In genomic region chr6:43181942-43182860, GRCh38 we compare ENCODE assay signal across 1 cellular context.
TF ChIP-seq lines count a peak whose summit lies in the region.

Gene CUL9 (plus strand): TSS chr6:43182196. CDS start chr6:43184311, 2,115 bp downstream.

TF ChIP-seq in HepG2, 621 proteins besides CTCF, POLR2A, EP300 and RAD21 (continued from another document and continues in another):
- TF ChIP-seq ZNF784 (CRISPR knock-in tag; IDR thresholded peaks at IDR 0.05; ENCODE audit: borderline replicate concordance) = 0 out of 2 replicates have a peak, but pooled peaks have one; percentile 35
- TF ChIP-seq HOXA3 (CRISPR knock-in tag; IDR thresholded peaks at IDR 0.05) = peak; percentile 93
- TF ChIP-seq CREBL2 (CRISPR knock-in tag; IDR thresholded peaks at IDR 0.05; ENCODE audit: borderline replicate concordance) = no peak
- peak; percentile 71; the same call in 1 of the 2 replicates for TF ChIP-seq FOXC1 (CRISPR knock-in tag; IDR thresholded peaks at IDR 0.05; ENCODE audit: borderline replicate concordance)
- no peak for TF ChIP-seq PHB2 (IDR thresholded peaks at IDR 0.05; ENCODE audit: partially characterized antibody)
- no peak for TF ChIP-seq ZNF660 (CRISPR knock-in tag; IDR thresholded peaks at IDR 0.05; ENCODE audit: borderline replicate concordance, low read depth)
- peak; percentile 83; the same call in 1 of the 2 replicates for TF ChIP-seq CSRNP1 (CRISPR knock-in tag; IDR thresholded peaks at IDR 0.05)
- TF ChIP-seq SOX13 (IDR thresholded peaks at IDR 0.05) = no peak
- TF ChIP-seq SOX13 (CRISPR knock-in tag; conservative IDR thresholded peaks at IDR 0.05 in 1 of 2, IDR thresholded peaks at IDR 0.05 in 1 of 2) = peak in 1 of 2 experiments; percentile 58; a peak in 2 of 4 replicates
- no peak for TF ChIP-seq ZNF441 (CRISPR knock-in tag; IDR thresholded peaks at IDR 0.05; ENCODE audit: borderline replicate concordance)
- no peak for TF ChIP-seq ZNF207 (IDR thresholded peaks at IDR 0.05; ENCODE audit: borderline replicate concordance)
- TF ChIP-seq HOXD1 (CRISPR knock-in tag; IDR thresholded peaks at IDR 0.05) = peak; percentile 68; the same call in 1 of the 2 replicates
- no peak for TF ChIP-seq NFIC (IDR thresholded peaks at IDR 0.05; ENCODE audit: low read length)
- no peak for TF ChIP-seq MLLT10 (CRISPR knock-in tag; IDR thresholded peaks at IDR 0.05)
- TF ChIP-seq SRF (IDR thresholded peaks at IDR 0.05; ENCODE audit: low read depth, low read length) = no peak
- peak; percentile 94 for TF ChIP-seq ZBTB38 (CRISPR knock-in tag; IDR thresholded peaks at IDR 0.05)
- TF ChIP-seq GTF3A (CRISPR knock-in tag; conservative IDR thresholded peaks at IDR 0.05) = peak; percentile 87; the same call in 1 of the 2 replicates
- TF ChIP-seq ZEB1 (IDR thresholded peaks at IDR 0.05; ENCODE audit: insufficient replicate concordance, low read depth) = no peak
- no peak for TF ChIP-seq ZNF598 (CRISPR knock-in tag; IDR thresholded peaks at IDR 0.05; ENCODE audit: borderline replicate concordance)
- no peak for TF ChIP-seq ZNF629 (CRISPR knock-in tag; conservative IDR thresholded peaks at IDR 0.05)
- TF ChIP-seq SYNCRIP (IDR thresholded peaks at IDR 0.05; ENCODE audit: insufficient read depth, low read depth, low read length) = no peak
- peak; percentile 90 for TF ChIP-seq ZBED4 (CRISPR knock-in tag; IDR thresholded peaks at IDR 0.05; ENCODE audit: borderline replicate concordance)
- no peak for TF ChIP-seq FOSL1 (CRISPR knock-in tag; IDR thresholded peaks at IDR 0.05; ENCODE audit: borderline replicate concordance)
- peak; percentile 46; the same call in 1 of the 2 replicates for TF ChIP-seq FOXP4 (CRISPR knock-in tag; IDR thresholded peaks at IDR 0.05)
- TF ChIP-seq TCF7L2 (IDR thresholded peaks at IDR 0.05; ENCODE audit: low read depth, low read length) = no peak
- peak; percentile 62; the same call in 1 of the 2 replicates for TF ChIP-seq HIC2 (CRISPR knock-in tag; IDR thresholded peaks at IDR 0.05; ENCODE audit: low read depth)
- no peak for TF ChIP-seq ZNF333 (CRISPR knock-in tag; IDR thresholded peaks at IDR 0.05; ENCODE audit: borderline replicate concordance)
- no peak; the same call in 1 of the 2 replicates for TF ChIP-seq GPN1 (CRISPR knock-in tag; IDR thresholded peaks at IDR 0.05; ENCODE audit: borderline replicate concordance)
- TF ChIP-seq FIP1L1 (IDR thresholded peaks at IDR 0.05; ENCODE audit: borderline replicate concordance, insufficient read depth, low read depth, low read length) = no peak
- TF ChIP-seq SOX6 (IDR thresholded peaks at IDR 0.05) = no peak
- peak; percentile 75; the same call in 1 of the 2 replicates for TF ChIP-seq SOX6 (CRISPR knock-in tag; IDR thresholded peaks at IDR 0.05)
- TF ChIP-seq ZNF720 (CRISPR knock-in tag; IDR thresholded peaks at IDR 0.05) = 0 out of 2 replicates have a peak, but pooled peaks have one; percentile 72
- peak; percentile 92 for TF ChIP-seq HDAC1 (CRISPR knock-in tag; IDR thresholded peaks at IDR 0.05)
- TF ChIP-seq ETV5 (CRISPR knock-in tag; IDR thresholded peaks at IDR 0.05; ENCODE audit: borderline replicate concordance) = peak; percentile 87
- peak; percentile 94 for TF ChIP-seq GMEB2 (CRISPR knock-in tag; IDR thresholded peaks at IDR 0.05; ENCODE audit: low read depth)
- TF ChIP-seq KAT7 (CRISPR knock-in tag; IDR thresholded peaks at IDR 0.05; ENCODE audit: borderline replicate concordance) = 0 out of 2 replicates have a peak, but pooled peaks have one; percentile 86
- TF ChIP-seq TERF1 (CRISPR knock-in tag; IDR thresholded peaks at IDR 0.05) = no peak
- 0 out of 2 replicates have a peak, but pooled peaks have one; percentile 71 for TF ChIP-seq ZBTB46 (CRISPR knock-in tag; IDR thresholded peaks at IDR 0.05; ENCODE audit: borderline replicate concordance)
- peak; percentile 83 for TF ChIP-seq GATAD2A (CRISPR knock-in tag; IDR thresholded peaks at IDR 0.05)
- 0 out of 2 replicates have a peak, but pooled peaks have one; percentile 41 for TF ChIP-seq HES4 (CRISPR knock-in tag; IDR thresholded peaks at IDR 0.05; ENCODE audit: borderline replicate concordance)
- TF ChIP-seq MYNN (CRISPR knock-in tag; IDR thresholded peaks at IDR 0.05; ENCODE audit: low read depth) = 0 out of 2 replicates have a peak, but pooled peaks have one; percentile 32
- TF ChIP-seq E2F5 (CRISPR knock-in tag; conservative IDR thresholded peaks at IDR 0.05) = peak; percentile 68; the same call in 1 of the 2 replicates
- no peak for TF ChIP-seq CBX2 (IDR thresholded peaks at IDR 0.05; ENCODE audit: low read depth, low read length)
- no peak for TF ChIP-seq CBX2 (CRISPR knock-in tag; IDR thresholded peaks at IDR 0.05; ENCODE audit: low read depth)
- TF ChIP-seq ZNF362 (CRISPR knock-in tag; IDR thresholded peaks at IDR 0.05; ENCODE audit: borderline replicate concordance) = peak; percentile 63; the same call in 1 of the 2 replicates
- TF ChIP-seq ZNF616 (CRISPR knock-in tag; IDR thresholded peaks at IDR 0.05; ENCODE audit: low read depth) = peak; percentile 62; the same call in 1 of the 2 replicates
- peak; percentile 94; the same call in 1 of the 2 replicates for TF ChIP-seq PAWR (CRISPR knock-in tag; IDR thresholded peaks at IDR 0.05; ENCODE audit: borderline replicate concordance)
